In the genomic region with DNA sequence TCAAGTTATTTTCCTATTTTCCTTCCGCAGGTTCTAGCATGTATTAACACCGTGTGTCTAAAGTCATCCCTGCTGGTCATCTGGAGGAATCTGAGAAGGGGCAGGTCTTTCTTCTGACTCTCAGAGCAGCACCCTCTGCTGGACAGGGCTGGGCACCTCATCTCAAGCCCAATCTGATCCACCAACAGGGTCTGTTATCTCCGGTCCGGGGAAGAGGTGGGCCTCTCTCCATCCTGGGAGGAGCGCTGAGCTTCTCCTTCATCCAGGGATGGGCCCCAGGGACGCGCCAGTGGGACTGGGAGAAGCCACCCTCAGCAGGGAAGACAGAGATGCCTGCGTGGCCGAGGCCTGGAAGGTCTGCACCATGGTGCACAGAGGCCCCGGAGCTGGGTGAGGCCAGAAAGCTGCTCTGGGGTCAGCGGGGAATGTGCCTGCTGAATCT, we compare ENCODE assay signal across 1 cellular context.
A peak's percentile ranks its signal among the peaks of the same experiment; 100 is the strongest.
TF ChIP-seq lines count a peak whose summit lies in the region.

No MANE protein-coding gene starts in this region.

TF ChIP-seq in HepG2, 621 proteins besides CTCF, POLR2A, EP300 and RAD21 (continued from another document and continues in another):
- TF ChIP-seq, protein P1, sequence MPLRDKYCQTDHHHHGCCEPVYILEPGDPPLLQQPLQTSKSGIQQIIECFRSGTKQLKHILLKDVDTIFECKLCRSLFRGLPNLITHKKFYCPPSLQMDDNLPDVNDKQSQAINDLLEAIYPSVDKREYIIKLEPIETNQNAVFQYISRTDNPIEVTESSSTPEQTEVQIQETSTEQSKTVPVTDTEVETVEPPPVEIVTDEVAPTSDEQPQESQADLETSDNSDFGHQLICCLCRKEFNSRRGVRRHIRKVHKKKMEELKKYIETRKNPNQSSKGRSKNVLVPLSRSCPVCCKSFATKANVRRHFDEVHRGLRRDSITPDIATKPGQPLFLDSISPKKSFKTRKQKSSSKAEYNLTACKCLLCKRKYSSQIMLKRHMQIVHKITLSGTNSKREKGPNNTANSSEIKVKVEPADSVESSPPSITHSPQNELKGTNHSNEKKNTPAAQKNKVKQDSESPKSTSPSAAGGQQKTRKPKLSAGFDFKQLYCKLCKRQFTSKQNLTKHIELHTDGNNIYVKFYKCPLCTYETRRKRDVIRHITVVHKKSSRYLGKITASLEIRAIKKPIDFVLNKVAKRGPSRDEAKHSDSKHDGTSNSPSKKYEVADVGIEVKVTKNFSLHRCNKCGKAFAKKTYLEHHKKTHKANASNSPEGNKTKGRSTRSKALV (CRISPR knock-in tag; IDR thresholded peaks at IDR 0.05) = no peak
- TF ChIP-seq HNF4A (CRISPR knock-in tag; IDR thresholded peaks at IDR 0.05) (no peak), SNRNP70 (IDR thresholded peaks at IDR 0.05; ENCODE audit: low read depth, low read length) (no peak), NFYB (CRISPR knock-in tag; IDR thresholded peaks at IDR 0.05) (no peak), ZNF777 (CRISPR knock-in tag; IDR thresholded peaks at IDR 0.05) (no peak), ZNF678 (CRISPR knock-in tag; IDR thresholded peaks at IDR 0.05) (no peak), FOXC1 (CRISPR knock-in tag; IDR thresholded peaks at IDR 0.05; ENCODE audit: borderline replicate concordance) (no peak), RBAK (CRISPR knock-in tag; IDR thresholded peaks at IDR 0.05) (no peak), HDAC2 (CRISPR knock-in tag; IDR thresholded peaks at IDR 0.05) (peak; percentile 49; the same call in 1 of the 2 replicates), HNRNPH1 (optimal IDR thresholded peaks at IDR 0.05; ENCODE audit: low read depth, low read length) (no peak), POLR2AphosphoS2 (IDR thresholded peaks at IDR 0.05; ENCODE audit: low read depth, low read length) (no peak), SOX6 (IDR thresholded peaks at IDR 0.05) (no peak), SOX6 (CRISPR knock-in tag; IDR thresholded peaks at IDR 0.05) (peak; percentile 35), NCOA1 (CRISPR knock-in tag; IDR thresholded peaks at IDR 0.05) (no peak)
- TF ChIP-seq, protein P2, sequence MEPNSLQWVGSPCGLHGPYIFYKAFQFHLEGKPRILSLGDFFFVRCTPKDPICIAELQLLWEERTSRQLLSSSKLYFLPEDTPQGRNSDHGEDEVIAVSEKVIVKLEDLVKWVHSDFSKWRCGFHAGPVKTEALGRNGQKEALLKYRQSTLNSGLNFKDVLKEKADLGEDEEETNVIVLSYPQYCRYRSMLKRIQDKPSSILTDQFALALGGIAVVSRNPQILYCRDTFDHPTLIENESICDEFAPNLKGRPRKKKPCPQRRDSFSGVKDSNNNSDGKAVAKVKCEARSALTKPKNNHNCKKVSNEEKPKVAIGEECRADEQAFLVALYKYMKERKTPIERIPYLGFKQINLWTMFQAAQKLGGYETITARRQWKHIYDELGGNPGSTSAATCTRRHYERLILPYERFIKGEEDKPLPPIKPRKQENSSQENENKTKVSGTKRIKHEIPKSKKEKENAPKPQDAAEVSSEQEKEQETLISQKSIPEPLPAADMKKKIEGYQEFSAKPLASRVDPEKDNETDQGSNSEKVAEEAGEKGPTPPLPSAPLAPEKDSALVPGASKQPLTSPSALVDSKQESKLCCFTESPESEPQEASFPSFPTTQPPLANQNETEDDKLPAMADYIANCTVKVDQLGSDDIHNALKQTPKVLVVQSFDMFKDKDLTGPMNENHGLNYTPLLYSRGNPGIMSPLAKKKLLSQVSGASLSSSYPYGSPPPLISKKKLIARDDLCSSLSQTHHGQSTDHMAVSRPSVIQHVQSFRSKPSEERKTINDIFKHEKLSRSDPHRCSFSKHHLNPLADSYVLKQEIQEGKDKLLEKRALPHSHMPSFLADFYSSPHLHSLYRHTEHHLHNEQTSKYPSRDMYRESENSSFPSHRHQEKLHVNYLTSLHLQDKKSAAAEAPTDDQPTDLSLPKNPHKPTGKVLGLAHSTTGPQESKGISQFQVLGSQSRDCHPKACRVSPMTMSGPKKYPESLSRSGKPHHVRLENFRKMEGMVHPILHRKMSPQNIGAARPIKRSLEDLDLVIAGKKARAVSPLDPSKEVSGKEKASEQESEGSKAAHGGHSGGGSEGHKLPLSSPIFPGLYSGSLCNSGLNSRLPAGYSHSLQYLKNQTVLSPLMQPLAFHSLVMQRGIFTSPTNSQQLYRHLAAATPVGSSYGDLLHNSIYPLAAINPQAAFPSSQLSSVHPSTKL (CRISPR knock-in tag; IDR thresholded peaks at IDR 0.05) = no peak
- TF ChIP-seq, protein P3, sequence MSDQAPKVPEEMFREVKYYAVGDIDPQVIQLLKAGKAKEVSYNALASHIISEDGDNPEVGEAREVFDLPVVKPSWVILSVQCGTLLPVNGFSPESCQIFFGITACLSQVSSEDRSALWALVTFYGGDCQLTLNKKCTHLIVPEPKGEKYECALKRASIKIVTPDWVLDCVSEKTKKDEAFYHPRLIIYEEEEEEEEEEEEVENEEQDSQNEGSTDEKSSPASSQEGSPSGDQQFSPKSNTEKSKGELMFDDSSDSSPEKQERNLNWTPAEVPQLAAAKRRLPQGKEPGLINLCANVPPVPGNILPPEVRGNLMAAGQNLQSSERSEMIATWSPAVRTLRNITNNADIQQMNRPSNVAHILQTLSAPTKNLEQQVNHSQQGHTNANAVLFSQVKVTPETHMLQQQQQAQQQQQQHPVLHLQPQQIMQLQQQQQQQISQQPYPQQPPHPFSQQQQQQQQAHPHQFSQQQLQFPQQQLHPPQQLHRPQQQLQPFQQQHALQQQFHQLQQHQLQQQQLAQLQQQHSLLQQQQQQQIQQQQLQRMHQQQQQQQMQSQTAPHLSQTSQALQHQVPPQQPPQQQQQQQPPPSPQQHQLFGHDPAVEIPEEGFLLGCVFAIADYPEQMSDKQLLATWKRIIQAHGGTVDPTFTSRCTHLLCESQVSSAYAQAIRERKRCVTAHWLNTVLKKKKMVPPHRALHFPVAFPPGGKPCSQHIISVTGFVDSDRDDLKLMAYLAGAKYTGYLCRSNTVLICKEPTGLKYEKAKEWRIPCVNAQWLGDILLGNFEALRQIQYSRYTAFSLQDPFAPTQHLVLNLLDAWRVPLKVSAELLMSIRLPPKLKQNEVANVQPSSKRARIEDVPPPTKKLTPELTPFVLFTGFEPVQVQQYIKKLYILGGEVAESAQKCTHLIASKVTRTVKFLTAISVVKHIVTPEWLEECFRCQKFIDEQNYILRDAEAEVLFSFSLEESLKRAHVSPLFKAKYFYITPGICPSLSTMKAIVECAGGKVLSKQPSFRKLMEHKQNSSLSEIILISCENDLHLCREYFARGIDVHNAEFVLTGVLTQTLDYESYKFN (CRISPR knock-in tag; conservative IDR thresholded peaks at IDR 0.05) = 0 out of 2 replicates have a peak, but pooled peaks have one; percentile 21
- TF ChIP-seq, protein P4, sequence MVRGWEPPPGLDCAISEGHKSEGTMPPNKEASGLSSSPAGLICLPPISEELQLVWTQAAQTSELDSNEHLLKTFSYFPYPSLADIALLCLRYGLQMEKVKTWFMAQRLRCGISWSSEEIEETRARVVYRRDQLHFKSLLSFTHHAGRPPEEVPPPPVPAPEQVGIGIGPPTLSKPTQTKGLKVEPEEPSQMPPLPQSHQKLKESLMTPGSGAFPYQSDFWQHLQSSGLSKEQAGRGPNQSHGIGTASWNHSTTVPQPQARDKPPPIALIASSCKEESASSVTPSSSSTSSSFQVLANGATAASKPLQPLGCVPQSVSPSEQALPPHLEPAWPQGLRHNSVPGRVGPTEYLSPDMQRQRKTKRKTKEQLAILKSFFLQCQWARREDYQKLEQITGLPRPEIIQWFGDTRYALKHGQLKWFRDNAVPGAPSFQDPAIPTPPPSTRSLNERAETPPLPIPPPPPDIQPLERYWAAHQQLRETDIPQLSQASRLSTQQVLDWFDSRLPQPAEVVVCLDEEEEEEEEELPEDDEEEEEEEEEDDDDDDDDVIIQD (CRISPR knock-in tag; IDR thresholded peaks at IDR 0.05; ENCODE audit: low read depth) = no peak
- TF ChIP-seq, protein P5, sequence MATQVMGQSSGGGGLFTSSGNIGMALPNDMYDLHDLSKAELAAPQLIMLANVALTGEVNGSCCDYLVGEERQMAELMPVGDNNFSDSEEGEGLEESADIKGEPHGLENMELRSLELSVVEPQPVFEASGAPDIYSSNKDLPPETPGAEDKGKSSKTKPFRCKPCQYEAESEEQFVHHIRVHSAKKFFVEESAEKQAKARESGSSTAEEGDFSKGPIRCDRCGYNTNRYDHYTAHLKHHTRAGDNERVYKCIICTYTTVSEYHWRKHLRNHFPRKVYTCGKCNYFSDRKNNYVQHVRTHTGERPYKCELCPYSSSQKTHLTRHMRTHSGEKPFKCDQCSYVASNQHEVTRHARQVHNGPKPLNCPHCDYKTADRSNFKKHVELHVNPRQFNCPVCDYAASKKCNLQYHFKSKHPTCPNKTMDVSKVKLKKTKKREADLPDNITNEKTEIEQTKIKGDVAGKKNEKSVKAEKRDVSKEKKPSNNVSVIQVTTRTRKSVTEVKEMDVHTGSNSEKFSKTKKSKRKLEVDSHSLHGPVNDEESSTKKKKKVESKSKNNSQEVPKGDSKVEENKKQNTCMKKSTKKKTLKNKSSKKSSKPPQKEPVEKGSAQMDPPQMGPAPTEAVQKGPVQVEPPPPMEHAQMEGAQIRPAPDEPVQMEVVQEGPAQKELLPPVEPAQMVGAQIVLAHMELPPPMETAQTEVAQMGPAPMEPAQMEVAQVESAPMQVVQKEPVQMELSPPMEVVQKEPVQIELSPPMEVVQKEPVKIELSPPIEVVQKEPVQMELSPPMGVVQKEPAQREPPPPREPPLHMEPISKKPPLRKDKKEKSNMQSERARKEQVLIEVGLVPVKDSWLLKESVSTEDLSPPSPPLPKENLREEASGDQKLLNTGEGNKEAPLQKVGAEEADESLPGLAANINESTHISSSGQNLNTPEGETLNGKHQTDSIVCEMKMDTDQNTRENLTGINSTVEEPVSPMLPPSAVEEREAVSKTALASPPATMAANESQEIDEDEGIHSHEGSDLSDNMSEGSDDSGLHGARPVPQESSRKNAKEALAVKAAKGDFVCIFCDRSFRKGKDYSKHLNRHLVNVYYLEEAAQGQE (IDR thresholded peaks at IDR 0.05; ENCODE audit: borderline replicate concordance in 1 of 2, low read depth in 1 of 2, low read length in 2 of 2) = no peak
- TF ChIP-seq, protein P6, sequence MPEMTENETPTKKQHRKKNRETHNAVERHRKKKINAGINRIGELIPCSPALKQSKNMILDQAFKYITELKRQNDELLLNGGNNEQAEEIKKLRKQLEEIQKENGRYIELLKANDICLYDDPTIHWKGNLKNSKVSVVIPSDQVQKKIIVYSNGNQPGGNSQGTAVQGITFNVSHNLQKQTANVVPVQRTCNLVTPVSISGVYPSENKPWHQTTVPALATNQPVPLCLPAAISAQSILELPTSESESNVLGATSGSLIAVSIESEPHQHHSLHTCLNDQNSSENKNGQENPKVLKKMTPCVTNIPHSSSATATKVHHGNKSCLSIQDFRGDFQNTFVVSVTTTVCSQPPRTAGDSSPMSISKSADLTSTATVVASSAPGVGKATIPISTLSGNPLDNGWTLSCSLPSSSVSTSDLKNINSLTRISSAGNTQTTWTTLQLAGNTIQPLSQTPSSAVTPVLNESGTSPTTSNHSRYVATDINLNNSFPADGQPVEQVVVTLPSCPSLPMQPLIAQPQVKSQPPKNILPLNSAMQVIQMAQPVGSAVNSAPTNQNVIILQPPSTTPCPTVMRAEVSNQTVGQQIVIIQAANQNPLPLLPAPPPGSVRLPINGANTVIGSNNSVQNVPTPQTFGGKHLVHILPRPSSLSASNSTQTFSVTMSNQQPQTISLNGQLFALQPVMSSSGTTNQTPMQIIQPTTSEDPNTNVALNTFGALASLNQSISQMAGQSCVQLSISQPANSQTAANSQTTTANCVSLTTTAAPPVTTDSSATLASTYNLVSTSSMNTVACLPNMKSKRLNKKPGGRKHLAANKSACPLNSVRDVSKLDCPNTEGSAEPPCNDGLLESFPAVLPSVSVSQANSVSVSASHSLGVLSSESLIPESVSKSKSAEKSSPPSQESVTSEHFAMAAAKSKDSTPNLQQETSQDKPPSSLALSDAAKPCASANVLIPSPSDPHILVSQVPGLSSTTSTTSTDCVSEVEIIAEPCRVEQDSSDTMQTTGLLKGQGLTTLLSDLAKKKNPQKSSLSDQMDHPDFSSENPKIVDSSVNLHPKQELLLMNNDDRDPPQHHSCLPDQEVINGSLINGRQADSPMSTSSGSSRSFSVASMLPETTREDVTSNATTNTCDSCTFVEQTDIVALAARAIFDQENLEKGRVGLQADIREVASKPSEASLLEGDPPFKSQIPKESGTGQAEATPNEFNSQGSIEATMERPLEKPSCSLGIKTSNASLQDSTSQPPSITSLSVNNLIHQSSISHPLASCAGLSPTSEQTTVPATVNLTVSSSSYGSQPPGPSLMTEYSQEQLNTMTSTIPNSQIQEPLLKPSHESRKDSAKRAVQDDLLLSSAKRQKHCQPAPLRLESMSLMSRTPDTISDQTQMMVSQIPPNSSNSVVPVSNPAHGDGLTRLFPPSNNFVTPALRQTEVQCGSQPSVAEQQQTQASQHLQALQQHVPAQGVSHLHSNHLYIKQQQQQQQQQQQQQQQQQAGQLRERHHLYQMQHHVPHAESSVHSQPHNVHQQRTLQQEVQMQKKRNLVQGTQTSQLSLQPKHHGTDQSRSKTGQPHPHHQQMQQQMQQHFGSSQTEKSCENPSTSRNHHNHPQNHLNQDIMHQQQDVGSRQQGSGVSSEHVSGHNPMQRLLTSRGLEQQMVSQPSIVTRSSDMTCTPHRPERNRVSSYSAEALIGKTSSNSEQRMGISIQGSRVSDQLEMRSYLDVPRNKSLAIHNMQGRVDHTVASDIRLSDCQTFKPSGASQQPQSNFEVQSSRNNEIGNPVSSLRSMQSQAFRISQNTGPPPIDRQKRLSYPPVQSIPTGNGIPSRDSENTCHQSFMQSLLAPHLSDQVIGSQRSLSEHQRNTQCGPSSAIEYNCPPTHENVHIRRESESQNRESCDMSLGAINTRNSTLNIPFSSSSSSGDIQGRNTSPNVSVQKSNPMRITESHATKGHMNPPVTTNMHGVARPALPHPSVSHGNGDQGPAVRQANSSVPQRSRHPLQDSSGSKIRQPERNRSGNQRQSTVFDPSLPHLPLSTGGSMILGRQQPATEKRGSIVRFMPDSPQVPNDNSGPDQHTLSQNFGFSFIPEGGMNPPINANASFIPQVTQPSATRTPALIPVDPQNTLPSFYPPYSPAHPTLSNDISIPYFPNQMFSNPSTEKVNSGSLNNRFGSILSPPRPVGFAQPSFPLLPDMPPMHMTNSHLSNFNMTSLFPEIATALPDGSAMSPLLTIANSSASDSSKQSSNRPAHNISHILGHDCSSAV (CRISPR knock-in tag; IDR thresholded peaks at IDR 0.05; ENCODE audit: borderline replicate concordance) = no peak
- TF ChIP-seq, protein P7, sequence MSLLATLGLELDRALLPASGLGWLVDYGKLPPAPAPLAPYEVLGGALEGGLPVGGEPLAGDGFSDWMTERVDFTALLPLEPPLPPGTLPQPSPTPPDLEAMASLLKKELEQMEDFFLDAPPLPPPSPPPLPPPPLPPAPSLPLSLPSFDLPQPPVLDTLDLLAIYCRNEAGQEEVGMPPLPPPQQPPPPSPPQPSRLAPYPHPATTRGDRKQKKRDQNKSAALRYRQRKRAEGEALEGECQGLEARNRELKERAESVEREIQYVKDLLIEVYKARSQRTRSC (CRISPR knock-in tag; IDR thresholded peaks at IDR 0.05; ENCODE audit: low read depth) = no peak
- TF ChIP-seq, protein P8, sequence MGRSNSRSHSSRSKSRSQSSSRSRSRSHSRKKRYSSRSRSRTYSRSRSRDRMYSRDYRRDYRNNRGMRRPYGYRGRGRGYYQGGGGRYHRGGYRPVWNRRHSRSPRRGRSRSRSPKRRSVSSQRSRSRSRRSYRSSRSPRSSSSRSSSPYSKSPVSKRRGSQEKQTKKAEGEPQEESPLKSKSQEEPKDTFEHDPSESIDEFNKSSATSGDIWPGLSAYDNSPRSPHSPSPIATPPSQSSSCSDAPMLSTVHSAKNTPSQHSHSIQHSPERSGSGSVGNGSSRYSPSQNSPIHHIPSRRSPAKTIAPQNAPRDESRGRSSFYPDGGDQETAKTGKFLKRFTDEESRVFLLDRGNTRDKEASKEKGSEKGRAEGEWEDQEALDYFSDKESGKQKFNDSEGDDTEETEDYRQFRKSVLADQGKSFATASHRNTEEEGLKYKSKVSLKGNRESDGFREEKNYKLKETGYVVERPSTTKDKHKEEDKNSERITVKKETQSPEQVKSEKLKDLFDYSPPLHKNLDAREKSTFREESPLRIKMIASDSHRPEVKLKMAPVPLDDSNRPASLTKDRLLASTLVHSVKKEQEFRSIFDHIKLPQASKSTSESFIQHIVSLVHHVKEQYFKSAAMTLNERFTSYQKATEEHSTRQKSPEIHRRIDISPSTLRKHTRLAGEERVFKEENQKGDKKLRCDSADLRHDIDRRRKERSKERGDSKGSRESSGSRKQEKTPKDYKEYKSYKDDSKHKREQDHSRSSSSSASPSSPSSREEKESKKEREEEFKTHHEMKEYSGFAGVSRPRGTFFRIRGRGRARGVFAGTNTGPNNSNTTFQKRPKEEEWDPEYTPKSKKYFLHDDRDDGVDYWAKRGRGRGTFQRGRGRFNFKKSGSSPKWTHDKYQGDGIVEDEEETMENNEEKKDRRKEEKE (IDR thresholded peaks at IDR 0.05) = no peak
